In the genomic region with DNA sequence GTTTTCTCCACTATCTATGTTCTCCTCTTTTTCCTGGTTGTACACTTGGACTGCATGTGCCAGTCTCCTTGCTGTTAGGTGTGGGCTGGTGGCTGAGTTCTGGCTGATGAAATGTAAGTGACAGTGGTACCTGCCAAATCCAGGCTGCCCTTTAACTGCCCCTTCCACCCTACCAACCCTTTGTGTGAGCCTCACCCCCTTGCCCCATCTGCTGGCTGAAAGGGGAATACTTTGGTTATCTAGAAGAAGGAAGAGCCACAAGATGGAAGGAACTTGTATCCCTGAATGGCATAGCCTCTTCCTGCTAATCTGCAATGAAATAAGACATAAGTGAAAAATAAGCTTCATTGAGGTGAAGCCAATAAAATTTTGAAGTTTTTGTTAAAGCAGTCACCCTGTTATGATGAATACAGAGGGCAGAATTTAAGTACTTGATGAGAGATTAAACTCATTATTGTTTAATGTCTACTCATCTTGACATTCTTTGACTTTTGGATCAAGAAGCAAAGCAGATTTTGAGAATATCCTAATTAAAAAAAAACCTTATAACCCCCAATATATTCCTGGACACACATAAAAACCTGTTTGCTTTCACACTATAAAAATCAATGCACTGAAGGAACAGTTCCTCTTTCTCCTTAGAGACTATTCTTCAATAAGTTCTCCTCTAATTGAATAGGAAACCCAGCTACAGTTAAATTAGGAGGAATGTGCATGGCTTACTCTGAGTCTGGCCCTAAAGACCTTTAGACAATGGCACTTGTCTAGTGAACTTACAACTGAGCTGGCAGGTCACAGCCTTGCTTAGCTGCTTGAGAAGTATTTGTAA, we compare ENCODE assay signal across 8 cellular contexts.
DNase-seq lines count a peak whose midpoint lies in the region; ATAC-seq, FAIRE-seq and TF ChIP-seq lines count a peak whose summit lies in the region.

No MANE protein-coding gene starts in this region.

- no peak for FAIRE-seq in K562 (lab: Jason Lieb, UNC)

- H4K20me1 ChIP-seq in K562 (replicated peaks; ENCODE audit: control insufficient read depth, insufficient read depth, low read length) = no peaks in the 10 kb centered on the region

- peaks cover 7 to 20% of the 10 kb centered on the region in 2 experiments; a peak in 3 of 5 replicates for H3K4me1 ChIP-seq in K562 (replicated peaks in 1 of 2; ENCODE audit: control insufficient read depth in 2 of 2, insufficient read depth in 2 of 2, low read length in 2 of 2)

- peak; percentile 45 to 79 for TF ChIP-seq RAD21 in K562 (CRISPR knock-in tag; conservative IDR thresholded peaks at IDR 0.05 in 1 of 2, IDR thresholded peaks at IDR 0.05 in 1 of 2)

- peak; percentile 56 to 68 (median 59) for TF ChIP-seq CTCF in K562 (IDR thresholded peaks at IDR 0.05 in 2 of 3, conservative IDR thresholded peaks at IDR 0.05 in 1 of 3; ENCODE audit: insufficient read depth in 2 of 3, low read depth in 1 of 3, low read length in 3 of 3)

- in situ Hi-C loops in K562 (cut with MboI) = no loop called here

- no peak overlapping the region for H3K4me2 ChIP-seq in K562 (ENCODE audit: insufficient read depth, low read length)

- 0 out of 2 replicates have a peak overlapping the region, but pooled peaks have one; percentile 11 for H2AFZ ChIP-seq in K562 (ENCODE audit: low read depth, low read length)

- intact Hi-C loops in K562 (cut with micrococcal nuclease) = loop anchor here (10.0 kb wide), 3 partner anchors 173 to 1023 kb away; no protein-coding TSS in a partner anchor

- no peaks in the 10 kb centered on the region for H3K36me3 ChIP-seq in K562 (ENCODE audit: control insufficient read depth, insufficient read depth, low read length)

- no peak; the same call in 1 of the 2 replicates for TF ChIP-seq EP300 in K562 (IDR thresholded peaks at IDR 0.05; ENCODE audit: low read length)

- no peak overlapping the region for H3K9ac ChIP-seq in K562 (ENCODE audit: insufficient read depth in 1 of 2, low read depth in 2 of 2, low read length in 2 of 2)

- H3K9me1 ChIP-seq in K562 (ENCODE audit: control insufficient read depth, insufficient read depth, low read length) = no peaks in the 10 kb centered on the region

- BruUV-seq in K562 (replicated peaks; lab: Mats Ljungman, UMichigan) = no TSS peak

- TF ChIP-seq POLR2A in K562 (conservative IDR thresholded peaks at IDR 0.05) = no peak

- no peak overlapping the region for H3K27ac ChIP-seq in K562 (ENCODE audit: extremely low read depth, low read depth, low read length)

- H3K4me3 ChIP-seq in K562 = no peak overlapping the region

- ATAC-seq in K562 (peak; percentile 63), HG03521 (IDR thresholded peaks at IDR 0.05; ENCODE audit: unreplicated experiment) (no peak), GM21390 (IDR thresholded peaks at IDR 0.05; ENCODE audit: unreplicated experiment) (no peak)

- no peaks in the 10 kb centered on the region for H3K79me2 ChIP-seq in K562 (ENCODE audit: control insufficient read depth, insufficient read depth, low read length)

- H3K9me3 ChIP-seq in K562 (replicated peaks; ENCODE audit: control insufficient read depth, insufficient read depth, low read depth, low read length) = 0 out of 2 replicates have a peak, but pooled peaks cover 2% of the 10 kb centered on the region

- POLR2A ChIA-PET in K562 (lab: Yijun Ruan, JAX) = interaction anchor here (0.6 to 1.1 kb wide), 3 partner anchors 9 to 264 kb away, joined by 3 to 7 read pairs (median 4); a partner anchor contains a TSS

- DNase-seq in NCI-H2081 (lab: John Stamatoyannopoulos, UW) (peak; percentile 13 to 39), NCI-H2081 treated with DMSO at 0.1 percent for 48 hours (lab: John Stamatoyannopoulos, UW) (no peak), HT-29 (ENCODE audit: low spot score) (peak; percentile 70), RPMI7951 (ENCODE audit: low read depth) (peak; percentile 33), K562 (ENCODE audit: extremely low read depth in 1 of 4, low spot score in 3 of 4) (peak; percentile 23 to 70 (median 41)), lung microvascular endothelial cell (ENCODE audit: low read depth in 2 of 2) (peak; percentile 51 to 61)

- no peaks in the 10 kb centered on the region for H3K27me3 ChIP-seq in K562 (ENCODE audit: control insufficient read depth in 2 of 2, insufficient read depth in 2 of 2, low read length in 2 of 2)

- CTCF ChIA-PET in K562 (lab: Yijun Ruan, JAX; ENCODE audit: low intra/inter-chr PET ratio) = no interaction called here

TF ChIP-seq in K562, 482 proteins besides CTCF, POLR2A, EP300 and RAD21 (continues in another document):
- peak; percentile 59 to 67; a peak in 3 of 4 replicates for TF ChIP-seq TRIM24 (IDR thresholded peaks at IDR 0.05)
- peak; percentile 67; the same call in 1 of the 2 replicates for TF ChIP-seq ZEB2 (IDR thresholded peaks at IDR 0.05)
- no peak for TF ChIP-seq ZNF76 (CRISPR knock-in tag; IDR thresholded peaks at IDR 0.05; ENCODE audit: borderline replicate concordance)
- peak in 1 of 2 experiments; percentile 95; a peak in 2 of 3 replicates for TF ChIP-seq CBX3 (IDR thresholded peaks at IDR 0.05; ENCODE audit: borderline replicate concordance in 1 of 2, low read length in 2 of 2)
- TF ChIP-seq, protein P1, sequence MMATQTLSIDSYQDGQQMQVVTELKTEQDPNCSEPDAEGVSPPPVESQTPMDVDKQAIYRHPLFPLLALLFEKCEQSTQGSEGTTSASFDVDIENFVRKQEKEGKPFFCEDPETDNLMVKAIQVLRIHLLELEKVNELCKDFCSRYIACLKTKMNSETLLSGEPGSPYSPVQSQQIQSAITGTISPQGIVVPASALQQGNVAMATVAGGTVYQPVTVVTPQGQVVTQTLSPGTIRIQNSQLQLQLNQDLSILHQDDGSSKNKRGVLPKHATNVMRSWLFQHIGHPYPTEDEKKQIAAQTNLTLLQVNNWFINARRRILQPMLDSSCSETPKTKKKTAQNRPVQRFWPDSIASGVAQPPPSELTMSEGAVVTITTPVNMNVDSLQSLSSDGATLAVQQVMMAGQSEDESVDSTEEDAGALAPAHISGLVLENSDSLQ (IDR thresholded peaks at IDR 0.05) = peak; percentile 97
- TF ChIP-seq HNRNPK (IDR thresholded peaks at IDR 0.05; ENCODE audit: low read depth, low read length, poor library complexity, severe bottlenecking) = no peak
- TF ChIP-seq CC2D1A (IDR thresholded peaks at IDR 0.05) = peak; percentile 76
- peak; percentile 56; the same call in 1 of the 2 replicates for TF ChIP-seq MTA3 (IDR thresholded peaks at IDR 0.05; ENCODE audit: borderline replicate concordance)
- no peak for TF ChIP-seq ZNF263 (CRISPR knock-in tag; IDR thresholded peaks at IDR 0.05; ENCODE audit: borderline replicate concordance)
- TF ChIP-seq DMBX1 (CRISPR knock-in tag; IDR thresholded peaks at IDR 0.05; ENCODE audit: borderline replicate concordance) = peak; percentile 83; the same call in 1 of the 2 replicates
- no peak for TF ChIP-seq EP400 (IDR thresholded peaks at IDR 0.05)
- TF ChIP-seq SIN3A (IDR thresholded peaks at IDR 0.05; ENCODE audit: borderline replicate concordance in 2 of 2, control insufficient read depth in 1 of 2, low read depth in 2 of 2, low read length in 2 of 2) = no peak
- TF ChIP-seq, protein P2, sequence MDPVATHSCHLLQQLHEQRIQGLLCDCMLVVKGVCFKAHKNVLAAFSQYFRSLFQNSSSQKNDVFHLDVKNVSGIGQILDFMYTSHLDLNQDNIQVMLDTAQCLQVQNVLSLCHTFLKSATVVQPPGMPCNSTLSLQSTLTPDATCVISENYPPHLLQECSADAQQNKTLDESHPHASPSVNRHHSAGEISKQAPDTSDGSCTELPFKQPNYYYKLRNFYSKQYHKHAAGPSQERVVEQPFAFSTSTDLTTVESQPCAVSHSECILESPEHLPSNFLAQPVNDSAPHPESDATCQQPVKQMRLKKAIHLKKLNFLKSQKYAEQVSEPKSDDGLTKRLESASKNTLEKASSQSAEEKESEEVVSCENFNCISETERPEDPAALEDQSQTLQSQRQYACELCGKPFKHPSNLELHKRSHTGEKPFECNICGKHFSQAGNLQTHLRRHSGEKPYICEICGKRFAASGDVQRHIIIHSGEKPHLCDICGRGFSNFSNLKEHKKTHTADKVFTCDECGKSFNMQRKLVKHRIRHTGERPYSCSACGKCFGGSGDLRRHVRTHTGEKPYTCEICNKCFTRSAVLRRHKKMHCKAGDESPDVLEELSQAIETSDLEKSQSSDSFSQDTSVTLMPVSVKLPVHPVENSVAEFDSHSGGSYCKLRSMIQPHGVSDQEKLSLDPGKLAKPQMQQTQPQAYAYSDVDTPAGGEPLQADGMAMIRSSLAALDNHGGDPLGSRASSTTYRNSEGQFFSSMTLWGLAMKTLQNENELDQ (CRISPR knock-in tag; IDR thresholded peaks at IDR 0.05; ENCODE audit: borderline replicate concordance) = no peak
- no peak for TF ChIP-seq NFATC3 (IDR thresholded peaks at IDR 0.05)
- TF ChIP-seq SOX6 (IDR thresholded peaks at IDR 0.05) = 0 out of 2 replicates have a peak, but pooled peaks have one; percentile 15
- 0 out of 2 replicates have a peak, but pooled peaks have one; percentile 35 for TF ChIP-seq ADNP (tag; IDR thresholded peaks at IDR 0.05)
- peak; percentile 42; the same call in 1 of the 2 replicates for TF ChIP-seq CXXC5 (CRISPR knock-in tag; IDR thresholded peaks at IDR 0.05)
- TF ChIP-seq, protein P3, sequence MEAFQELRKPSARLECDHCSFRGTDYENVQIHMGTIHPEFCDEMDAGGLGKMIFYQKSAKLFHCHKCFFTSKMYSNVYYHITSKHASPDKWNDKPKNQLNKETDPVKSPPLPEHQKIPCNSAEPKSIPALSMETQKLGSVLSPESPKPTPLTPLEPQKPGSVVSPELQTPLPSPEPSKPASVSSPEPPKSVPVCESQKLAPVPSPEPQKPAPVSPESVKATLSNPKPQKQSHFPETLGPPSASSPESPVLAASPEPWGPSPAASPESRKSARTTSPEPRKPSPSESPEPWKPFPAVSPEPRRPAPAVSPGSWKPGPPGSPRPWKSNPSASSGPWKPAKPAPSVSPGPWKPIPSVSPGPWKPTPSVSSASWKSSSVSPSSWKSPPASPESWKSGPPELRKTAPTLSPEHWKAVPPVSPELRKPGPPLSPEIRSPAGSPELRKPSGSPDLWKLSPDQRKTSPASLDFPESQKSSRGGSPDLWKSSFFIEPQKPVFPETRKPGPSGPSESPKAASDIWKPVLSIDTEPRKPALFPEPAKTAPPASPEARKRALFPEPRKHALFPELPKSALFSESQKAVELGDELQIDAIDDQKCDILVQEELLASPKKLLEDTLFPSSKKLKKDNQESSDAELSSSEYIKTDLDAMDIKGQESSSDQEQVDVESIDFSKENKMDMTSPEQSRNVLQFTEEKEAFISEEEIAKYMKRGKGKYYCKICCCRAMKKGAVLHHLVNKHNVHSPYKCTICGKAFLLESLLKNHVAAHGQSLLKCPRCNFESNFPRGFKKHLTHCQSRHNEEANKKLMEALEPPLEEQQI (IDR thresholded peaks at IDR 0.05) = peak; percentile 70
